Comparison of ENCODE assay signal across 32 cellular contexts in genomic region chr7:108267615-108268014, GRCh38.
"Had no signal": no experiment of that assay in that cellular context is flagged by ENCODE, and none has a peak within 500 bp of the region (broad histone marks: within the 10 kb centered on the region; RNA-seq: fewer than 3 reads in every experiment).

No MANE protein-coding gene starts in this region.

- H3K27ac ChIP-seq: adrenal gland, body of pancreas, brain microvascular endothelial cell, breast epithelium, VCaP had no signal

- DNase-seq: activated B cell treated with CpG ODN at 0.5 μM for 24 hours; activated CD4-positive, alpha-beta memory T cell treated with anti-CD3 and anti-CD28 coated beads for 36 hours; activated CD4-positive, alpha-beta T cell treated with anti-CD3 and anti-CD28 coated beads for 4 hours; activated CD4-positive, alpha-beta T cell treated with anti-CD3 and anti-CD28 coated beads, Interleukin-2, amount 50 U/mL, for 1 hour; activated CD4-positive, alpha-beta T cell treated with anti-CD3 and anti-CD28 coated beads, Interleukin-2, amount 50 U/mL, for 4 hours; activated CD4-positive, CD25-positive, alpha-beta regulatory T cell treated with anti-CD3 and anti-CD28 coated beads, Interleukin-2, amount 50 U/mL, for 72 hours; activated CD8-positive, alpha-beta memory T cell treated with anti-CD3 and anti-CD28 coated beads, Interleukin-2, amount 50 U/mL, for 4 hours; activated CD8-positive, alpha-beta T cell treated with anti-CD3 and anti-CD28 coated beads for 36 hours; activated effector memory CD4-positive, alpha-beta T cell treated with anti-CD3 and anti-CD28 coated beads, Interleukin-2, amount 50 U/mL, for 16 hours; activated gamma-delta T cell treated with Interleukin-2 at 50 U/mL for 16 hours; activated naive CD4-positive, alpha-beta T cell; activated naive CD4-positive, alpha-beta T cell treated with anti-CD3 and anti-CD28 coated beads for 36 hours; activated naive CD4-positive, alpha-beta T cell treated with anti-CD3 and anti-CD28 coated beads, Interleukin-2, amount 50 U/mL, for 16 hours; activated naive CD8-positive, alpha-beta T cell treated with anti-CD3 and anti-CD28 coated beads for 36 hours; activated T-cell treated with anti-CD3 and anti-CD28 coated beads for 4 hours; activated T-cell treated with anti-CD3 and anti-CD28 coated beads, Interleukin-2, amount 50 U/mL, for 1 hour; activated T-cell treated with anti-CD3 and anti-CD28 coated beads, Interleukin-2, amount 50 U/mL, for 4 hours; activated T-cell treated with anti-CD3 and anti-CD28 coated beads, Interleukin-2, amount 50 U/mL, for 72 hours; adrenal gland; amniotic stem cell; aorta; body of pancreas; brain microvascular endothelial cell; cerebellar nuclear complex; T-helper 17 cell; T-helper 9 cell had no signal

- H3K4me3 ChIP-seq: adrenal gland, body of pancreas, breast epithelium had no signal

- FAIRE-seq: astrocyte, TTC549 had no signal

- H3K36me3 ChIP-seq: adrenal gland, brain microvascular endothelial cell, breast epithelium had no signal

- H3K4me1 ChIP-seq: breast epithelium had no signal

- H3K27me3 ChIP-seq: adrenal gland, body of pancreas, brain microvascular endothelial cell, breast epithelium had no signal

- H3K9me3 ChIP-seq: adrenal gland, body of pancreas, breast epithelium had no signal

- ATAC-seq: activated CD8-positive, alpha-beta T cell treated with anti-CD3 and anti-CD28 coated beads for 36 hours; activated naive CD4-positive, alpha-beta T cell treated with anti-CD3 and anti-CD28 coated beads, Interleukin-2, amount 50 U/mL, for 72 hours; activated T-cell treated with anti-CD3 and anti-CD28 coated beads, Interleukin-2, amount 50 U/mL, for 4 hours; activated T-cell treated with anti-CD3 and anti-CD28 coated beads, Interleukin-2, amount 50 U/mL, for 72 hours; activated T-helper 17 cell treated with anti-CD3 and anti-CD28 coated beads, Interleukin-2, amount 50 U/mL, for 72 hours; body of pancreas; T-helper 17 cell had no signal
